Comparison of ENCODE assay signal across 3 cellular contexts in genomic region chr17:81323083-81323369, GRCh38.
TF ChIP-seq lines count a peak whose summit lies in the region.

No MANE protein-coding gene starts in this region.

TF ChIP-seq in IMR-90, 13 proteins besides CTCF, POLR2A, EP300 and RAD21:
- TF ChIP-seq MAZ (IDR thresholded peaks at IDR 0.05; ENCODE audit: borderline replicate concordance, low read depth, low read length) (no peak), RCOR1 (IDR thresholded peaks at IDR 0.05; ENCODE audit: insufficient replicate concordance, low read length) (no peak), BHLHE40 (IDR thresholded peaks at IDR 0.05; ENCODE audit: low read depth, low read length) (no peak), USF2 (IDR thresholded peaks at IDR 0.05; ENCODE audit: low read depth, low read length) (no peak), CEBPB (IDR thresholded peaks at IDR 0.05; ENCODE audit: low read depth, low read length) (no peak), MXI1 (IDR thresholded peaks at IDR 0.05; ENCODE audit: borderline replicate concordance, low read depth, low read length) (no peak), MAFK (IDR thresholded peaks at IDR 0.05; ENCODE audit: low read depth, low read length) (no peak), NFE2L2 (IDR thresholded peaks at IDR 0.05; ENCODE audit: low read depth, low read length) (no peak), RFX5 (IDR thresholded peaks at IDR 0.05; ENCODE audit: low read depth, low read length) (no peak), SMC3 (IDR thresholded peaks at IDR 0.05; ENCODE audit: low read depth, low read length) (no peak), ELK1 (IDR thresholded peaks at IDR 0.05; ENCODE audit: borderline replicate concordance, low read depth, low read length) (no peak), FOS (IDR thresholded peaks at IDR 0.05; ENCODE audit: low read depth, low read length) (no peak), CHD1 (IDR thresholded peaks at IDR 0.05; ENCODE audit: low read depth, low read length) (no peak)

TF ChIP-seq in K562, 482 proteins besides CTCF, POLR2A, EP300 and RAD21:
- TF ChIP-seq CXXC5 (CRISPR knock-in tag; IDR thresholded peaks at IDR 0.05) (0 out of 2 replicates have a peak, but pooled peaks have one; percentile 16), PHF8 (IDR thresholded peaks at IDR 0.05; ENCODE audit: borderline replicate concordance, low read length) (no peak), SMAD3 (CRISPR knock-in tag; conservative IDR thresholded peaks at IDR 0.05) (no peak), CHD4 (IDR thresholded peaks at IDR 0.05; ENCODE audit: insufficient read depth, insufficient replicate concordance, low read depth, low read length, poor library complexity, severe bottlenecking) (no peak), KLF16 (IDR thresholded peaks at IDR 0.05) (no peak), CTBP1 (IDR thresholded peaks at IDR 0.05; ENCODE audit: borderline replicate concordance) (peak; percentile 6; the same call in 1 of the 2 replicates), ZBTB2 (IDR thresholded peaks at IDR 0.05) (no peak), PKNOX1 (IDR thresholded peaks at IDR 0.05) (peak; percentile 3), IRF1 (CRISPR knock-in tag; IDR thresholded peaks at IDR 0.05; ENCODE audit: borderline replicate concordance) (no peak), CHCHD3 (CRISPR knock-in tag; IDR thresholded peaks at IDR 0.05) (no peak), USF2 (CRISPR knock-in tag; IDR thresholded peaks at IDR 0.05) (no peak), NCOA4 (IDR thresholded peaks at IDR 0.05; ENCODE audit: partially characterized antibody) (no peak), ZNF121 (CRISPR knock-in tag; conservative IDR thresholded peaks at IDR 0.05) (no peak), L3MBTL2 (IDR thresholded peaks at IDR 0.05) (peak; percentile 38; the same call in 1 of the 2 replicates), ZBTB1 (CRISPR knock-in tag; IDR thresholded peaks at IDR 0.05; ENCODE audit: borderline replicate concordance, low read depth) (no peak), MYNN (IDR thresholded peaks at IDR 0.05) (no peak), MYNN (CRISPR knock-in tag; IDR thresholded peaks at IDR 0.05) (no peak), HMGXB4 (CRISPR knock-in tag; IDR thresholded peaks at IDR 0.05) (no peak), ZNF165 (CRISPR knock-in tag; IDR thresholded peaks at IDR 0.05; ENCODE audit: borderline replicate concordance) (no peak)

TF ChIP-seq in HEK293T, 16 proteins besides CTCF, POLR2A, EP300 and RAD21:
- TF ChIP-seq L3MBTL2 (conservative IDR thresholded peaks at IDR 0.05) (no peak), SP1 (IDR thresholded peaks at IDR 0.05) (no peak), BHLHE40 (IDR thresholded peaks at IDR 0.05; ENCODE audit: borderline replicate concordance) (no peak), FOXM1 (IDR thresholded peaks at IDR 0.05; ENCODE audit: borderline replicate concordance) (no peak), ELF4 (IDR thresholded peaks at IDR 0.05) (no peak), TARDBP (IDR thresholded peaks at IDR 0.05) (no peak), PKNOX1 (IDR thresholded peaks at IDR 0.05) (no peak), HDGF (IDR thresholded peaks at IDR 0.05; ENCODE audit: borderline replicate concordance) (no peak), FOXK2 (IDR thresholded peaks at IDR 0.05) (no peak), FOXA1 (IDR thresholded peaks at IDR 0.05) (no peak)
